Comparison of ENCODE assay signal across 34 cellular contexts in genomic region chr10:87707254-87707653, GRCh38. TPM values are rescaled to one million over a fixed set of nuclear protein-coding genes. Genes with fewer than 3 reads are reported as not detected.
"Had no signal": no experiment of that assay in that cellular context is flagged by ENCODE, and none has a peak within 500 bp of the region (broad histone marks: within the 10 kb centered on the region; RNA-seq: fewer than 3 reads in every experiment).

No MANE protein-coding gene starts in this region.

- H3K36me3 Mint-ChIP-seq: activated CD4-positive, alpha-beta memory T cell treated with anti-CD3 and anti-CD28 coated beads for 36 hours; activated naive CD4-positive, alpha-beta T cell treated with anti-CD3 and anti-CD28 coated beads, Interleukin-2, amount 50 U/mL, for 72 hours; activated naive CD8-positive, alpha-beta T cell treated with anti-CD3 and anti-CD28 coated beads for 36 hours; brain had no signal

- H3K9me3 ChIP-seq: adrenal gland had no signal

- H3K27me3 Mint-ChIP-seq: activated B cell treated with CpG ODN at 0.5 μM for 24 hours, brain had no signal

- H3K36me3 ChIP-seq: cardiac muscle cell had no signal

- ATAC-seq: activated CD8-positive, alpha-beta T cell treated with anti-CD3 and anti-CD28 coated beads for 36 hours; activated naive CD4-positive, alpha-beta T cell treated with anti-CD3 and anti-CD28 coated beads, Interleukin-2, amount 50 U/mL, for 72 hours; activated T-cell treated with anti-CD3 and anti-CD28 coated beads, Interleukin-2, amount 50 U/mL, for 4 hours; activated T-cell treated with anti-CD3 and anti-CD28 coated beads, Interleukin-2, amount 50 U/mL, for 72 hours; activated T-helper 17 cell treated with anti-CD3 and anti-CD28 coated beads, Interleukin-2, amount 50 U/mL, for 72 hours had no signal

- DNase-seq: activated B cell treated with CpG ODN at 0.5 μM for 24 hours; activated CD4-positive, alpha-beta memory T cell treated with anti-CD3 and anti-CD28 coated beads for 36 hours; activated CD4-positive, alpha-beta T cell treated with anti-CD3 and anti-CD28 coated beads for 4 hours; activated CD4-positive, alpha-beta T cell treated with anti-CD3 and anti-CD28 coated beads, Interleukin-2, amount 10 ng/mL, durations not matched to agents 24 days and 14 days; activated CD4-positive, alpha-beta T cell treated with anti-CD3 and anti-CD28 coated beads, Interleukin-2, amount 50 U/mL, for 1 hour; activated CD4-positive, alpha-beta T cell treated with anti-CD3 and anti-CD28 coated beads, Interleukin-2, amount 50 U/mL, for 4 hours; activated CD4-positive, CD25-positive, alpha-beta regulatory T cell treated with anti-CD3 and anti-CD28 coated beads, Interleukin-2, amount 50 U/mL, for 72 hours; activated CD8-positive, alpha-beta memory T cell treated with anti-CD3 and anti-CD28 coated beads, Interleukin-2, amount 50 U/mL, for 4 hours; activated CD8-positive, alpha-beta T cell treated with anti-CD3 and anti-CD28 coated beads for 36 hours; activated effector memory CD4-positive, alpha-beta T cell treated with anti-CD3 and anti-CD28 coated beads, Interleukin-2, amount 50 U/mL, for 16 hours; activated gamma-delta T cell treated with Interleukin-2 at 50 U/mL for 16 hours; activated naive CD4-positive, alpha-beta T cell; activated naive CD4-positive, alpha-beta T cell treated with anti-CD3 and anti-CD28 coated beads for 36 hours; activated naive CD4-positive, alpha-beta T cell treated with anti-CD3 and anti-CD28 coated beads, Interleukin-2, amount 50 U/mL, for 16 hours; activated naive CD8-positive, alpha-beta T cell treated with anti-CD3 and anti-CD28 coated beads for 36 hours; activated T-cell treated with anti-CD3 and anti-CD28 coated beads for 4 hours; activated T-cell treated with anti-CD3 and anti-CD28 coated beads, Interleukin-2, amount 50 U/mL, for 1 hour; activated T-cell treated with anti-CD3 and anti-CD28 coated beads, Interleukin-2, amount 50 U/mL, for 4 hours; activated T-cell treated with anti-CD3 and anti-CD28 coated beads, Interleukin-2, amount 50 U/mL, for 72 hours; amniotic stem cell; aorta; caudate nucleus; cerebellar nuclear complex; T-helper 2 cell; T-helper 9 cell had no signal

- H3K4me3 ChIP-seq: adrenal gland, cardiac muscle cell had no signal

- H3K27me3 ChIP-seq: adrenal gland, cardiac muscle cell had no signal

- H3K9me3 Mint-ChIP-seq: activated B cell treated with CpG ODN at 0.5 μM for 24 hours; activated CD4-positive, alpha-beta memory T cell treated with anti-CD3 and anti-CD28 coated beads for 36 hours; activated CD4-positive, alpha-beta T cell treated with anti-CD3 and anti-CD28 coated beads, Interleukin-2, amount 10 ng/mL, durations not matched to agents 24 days and 14 days; activated CD8-positive, alpha-beta T cell treated with anti-CD3 and anti-CD28 coated beads for 36 hours; activated naive CD4-positive, alpha-beta T cell treated with anti-CD3 and anti-CD28 coated beads for 36 hours; activated naive CD4-positive, alpha-beta T cell treated with anti-CD3 and anti-CD28 coated beads, Interleukin-2, amount 50 U/mL, for 72 hours; activated naive CD8-positive, alpha-beta T cell treated with anti-CD3 and anti-CD28 coated beads for 36 hours; activated T-cell treated with anti-CD3 and anti-CD28 coated beads, Interleukin-2, amount 50 U/mL, for 4 hours; activated T-cell treated with anti-CD3 and anti-CD28 coated beads, Interleukin-2, amount 50 U/mL, for 72 hours; activated T-helper 1 cell treated with anti-CD3 and anti-CD28 coated beads, Interleukin-12 subunit alpha, Interleukin-12 subunit beta, Interleukin-2, Interleukin-4 antibody, amounts not matched to agents 30 ng/mL and 10 ng/mL and 1 ng/mL, durations not matched to agents 14 hours and 24 hours and 36 hours; activated T-helper 17 cell treated with anti-CD3 and anti-CD28 coated beads, Interleukin-2, amount 50 U/mL, for 72 hours; brain; central memory CD8-positive, alpha-beta T cell; T-helper 2 cell treated with Interferon-gamma antibody and Interleukin-4, amounts not matched to agents 5 μg/mL and 100 μg/mL, for 36 hours had no signal

- H3K4me1 Mint-ChIP-seq: activated B cell treated with CpG ODN at 0.5 μM for 24 hours; activated CD4-positive, alpha-beta T cell treated with anti-CD3 and anti-CD28 coated beads, Interleukin-2, amount 10 ng/mL, durations not matched to agents 24 days and 14 days; activated naive CD8-positive, alpha-beta T cell treated with anti-CD3 and anti-CD28 coated beads for 36 hours; activated T-helper 17 cell treated with anti-CD3 and anti-CD28 coated beads, Interleukin-2, amount 50 U/mL, for 72 hours; brain; central memory CD8-positive, alpha-beta T cell had no signal

- H3K4me3 Mint-ChIP-seq: activated B cell treated with CpG ODN at 0.5 μM for 24 hours; activated CD4-positive, alpha-beta memory T cell treated with anti-CD3 and anti-CD28 coated beads for 36 hours; activated CD4-positive, alpha-beta T cell treated with anti-CD3 and anti-CD28 coated beads, Interleukin-2, amount 10 ng/mL, durations not matched to agents 24 days and 14 days; activated CD8-positive, alpha-beta T cell treated with anti-CD3 and anti-CD28 coated beads for 36 hours; activated naive CD4-positive, alpha-beta T cell treated with anti-CD3 and anti-CD28 coated beads for 36 hours; activated naive CD8-positive, alpha-beta T cell treated with anti-CD3 and anti-CD28 coated beads for 36 hours; activated T-cell treated with anti-CD3 and anti-CD28 coated beads, Interleukin-2, amount 50 U/mL, for 4 hours; activated T-cell treated with anti-CD3 and anti-CD28 coated beads, Interleukin-2, amount 50 U/mL, for 72 hours; activated T-helper 1 cell treated with anti-CD3 and anti-CD28 coated beads, Interleukin-12 subunit alpha, Interleukin-12 subunit beta, Interleukin-2, Interleukin-4 antibody, amounts not matched to agents 30 ng/mL and 10 ng/mL and 1 ng/mL, durations not matched to agents 14 hours and 24 hours and 36 hours; activated T-helper 17 cell treated with anti-CD3 and anti-CD28 coated beads, Interleukin-2, amount 50 U/mL, for 72 hours; brain; central memory CD8-positive, alpha-beta T cell; T-helper 2 cell treated with Interferon-gamma antibody and Interleukin-4, amounts not matched to agents 5 μg/mL and 100 μg/mL, for 36 hours had no signal

- H3K27ac Mint-ChIP-seq: activated B cell treated with CpG ODN at 0.5 μM for 24 hours; activated CD4-positive, alpha-beta memory T cell treated with anti-CD3 and anti-CD28 coated beads for 36 hours; activated CD4-positive, alpha-beta T cell treated with anti-CD3 and anti-CD28 coated beads, Interleukin-2, amount 10 ng/mL, durations not matched to agents 24 days and 14 days; activated CD8-positive, alpha-beta T cell treated with anti-CD3 and anti-CD28 coated beads for 36 hours; activated naive CD4-positive, alpha-beta T cell treated with anti-CD3 and anti-CD28 coated beads for 36 hours; activated naive CD4-positive, alpha-beta T cell treated with anti-CD3 and anti-CD28 coated beads, Interleukin-2, amount 50 U/mL, for 72 hours; activated naive CD8-positive, alpha-beta T cell treated with anti-CD3 and anti-CD28 coated beads for 36 hours; activated T-cell treated with anti-CD3 and anti-CD28 coated beads, Interleukin-2, amount 50 U/mL, for 72 hours; activated T-helper 1 cell treated with anti-CD3 and anti-CD28 coated beads, Interleukin-12 subunit alpha, Interleukin-12 subunit beta, Interleukin-2, Interleukin-4 antibody, amounts not matched to agents 30 ng/mL and 10 ng/mL and 1 ng/mL, durations not matched to agents 14 hours and 24 hours and 36 hours; activated T-helper 17 cell treated with anti-CD3 and anti-CD28 coated beads, Interleukin-2, amount 50 U/mL, for 72 hours; brain; T-helper 2 cell treated with Interferon-gamma antibody and Interleukin-4, amounts not matched to agents 5 μg/mL and 100 μg/mL, for 36 hours had no signal

- H3K27ac ChIP-seq: cardiac muscle cell, VCaP had no signal

RNA-seq across cellular contexts. Expression of gene PAPSS2, which starts 47.6 kb away (rescaled TPM):
- total RNA-seq: activated B cell treated with CpG ODN at 0.5 μM for 24 hours; activated CD4-positive, alpha-beta T cell treated with anti-CD3 and anti-CD28 coated beads, Interleukin-2, amount 10 ng/mL, durations not matched to agents 24 days and 14 days had no signal
